Comparison of ENCODE assay signal across 14 cellular contexts in the genomic region with DNA sequence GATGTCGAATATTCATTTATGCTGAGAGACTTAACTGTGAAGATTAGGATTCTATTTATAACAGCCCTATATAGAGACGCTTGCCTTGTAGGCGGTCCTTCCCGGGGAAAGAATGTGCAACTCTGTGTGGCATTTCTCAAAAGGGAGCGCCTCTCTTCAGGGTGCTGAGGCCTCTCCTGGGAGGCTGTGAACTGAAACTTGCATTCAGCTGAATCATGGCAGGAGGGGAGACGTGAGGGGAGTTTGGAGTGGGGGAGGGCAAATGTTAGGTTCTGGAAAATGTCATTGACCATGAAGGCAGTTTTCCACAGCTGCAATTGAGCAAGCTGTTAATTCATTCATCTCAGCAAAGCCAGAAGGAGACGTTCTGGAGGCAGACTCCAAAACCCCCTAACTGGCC.
DNase-seq lines count a peak whose midpoint lies in the region; ATAC-seq and TF ChIP-seq lines count a peak whose summit lies in the region.
"Had no signal": no experiment of that assay in that cellular context is flagged by ENCODE, and none has a peak within 500 bp of the region (broad histone marks: within the 10 kb centered on the region; RNA-seq: fewer than 3 reads in every experiment).

No MANE protein-coding gene starts in this region.

- H3K4me3 Mint-ChIP-seq in HFFc6, result peak overlapping the region; percentile 38
- peak overlapping the region in 3 of 5 experiments; percentile 16 to 58 (median 28) for H3K4me3 Mint-ChIP-seq in brain
- H3K4me3 Mint-ChIP-seq in activated T-cell treated with anti-CD3 and anti-CD28 coated beads, Interleukin-2, amount 50 U/mL, for 72 hours, result no peak overlapping the region
- H3K4me3 Mint-ChIP-seq: CD4-positive, alpha-beta memory T cell; immature natural killer cell had no signal

- peaks cover 6% of the 10 kb centered on the region; the same call in 1 of the 2 replicates for H3K36me3 Mint-ChIP-seq in HFFc6 (ENCODE audit: low read depth)
- no peaks in the 10 kb centered on the region for H3K36me3 Mint-ChIP-seq in brain
- no peaks in the 10 kb centered on the region for H3K36me3 Mint-ChIP-seq in activated T-cell treated with anti-CD3 and anti-CD28 coated beads, Interleukin-2, amount 50 U/mL, for 72 hours (ENCODE audit: insufficient read depth in 2 of 2)
- H3K36me3 Mint-ChIP-seq: CD4-positive, alpha-beta memory T cell had no signal

- no peak overlapping the region for H3K4me3 ChIP-seq in skeletal muscle cell (ENCODE audit: low read depth, low read length)
- H3K4me3 ChIP-seq: stomach had no signal

- peaks cover 36% of the 10 kb centered on the region for H3K4me1 Mint-ChIP-seq in HFFc6 (ENCODE audit: low read depth)
- H3K4me1 Mint-ChIP-seq in brain, result peaks cover 63% of the 10 kb centered on the region
- H3K4me1 Mint-ChIP-seq in activated T-cell treated with anti-CD3 and anti-CD28 coated beads, Interleukin-2, amount 50 U/mL, for 72 hours (ENCODE audit: low read depth), result no peaks in the 10 kb centered on the region
- H3K4me1 Mint-ChIP-seq: CD4-positive, alpha-beta memory T cell; immature natural killer cell had no signal

- TF ChIP-seq CTCF in HFFc6 (IDR thresholded peaks at IDR 0.05), result no peak
- TF ChIP-seq CTCF in brain (conservative IDR thresholded peaks at IDR 0.05), result no peak

- H3K27me3 Mint-ChIP-seq in HFFc6 (ENCODE audit: insufficient read depth) (no peaks in the 10 kb centered on the region), brain (peaks cover 6% of the 10 kb centered on the region)
- peaks cover 4% of the 10 kb centered on the region for H3K27me3 Mint-ChIP-seq in activated T-cell treated with anti-CD3 and anti-CD28 coated beads, Interleukin-2, amount 50 U/mL, for 72 hours (ENCODE audit: low read depth)
- H3K27me3 Mint-ChIP-seq: CD4-positive, alpha-beta memory T cell had no signal

- H3K9me3 Mint-ChIP-seq in HFFc6 (no peaks in the 10 kb centered on the region; the same call in 1 of the 2 replicates), brain (peaks cover 0 to 6% (median 5%) of the 10 kb centered on the region in 5 experiments)
- no peaks in the 10 kb centered on the region for H3K9me3 Mint-ChIP-seq in activated T-cell treated with anti-CD3 and anti-CD28 coated beads, Interleukin-2, amount 50 U/mL, for 72 hours

- H3K27ac Mint-ChIP-seq in HFFc6 (peak overlapping the region; percentile 81), brain (peak overlapping the region in 4 of 5 experiments; percentile 1 to 92 (median 64))
- H3K27ac Mint-ChIP-seq in activated T-cell treated with anti-CD3 and anti-CD28 coated beads, Interleukin-2, amount 50 U/mL, for 72 hours, result no peak overlapping the region
- H3K27ac Mint-ChIP-seq: immature natural killer cell had no signal

- DNase-seq in HFFc6 (peak; percentile 54), kidney glomerular epithelial cell (lab: John Stamatoyannopoulos, UW) (peak; percentile 6), skeletal muscle cell (ENCODE audit: low read depth) (peak; percentile 23)
- DNase-seq in activated T-cell treated with anti-CD3 and anti-CD28 coated beads, Interleukin-2, amount 50 U/mL, for 72 hours, result no peak
- DNase-seq: activated CD4-positive, alpha-beta T cell treated with anti-CD3 and anti-CD28 coated beads for 48 hours; activated T-cell treated with anti-CD3 and anti-CD28 coated beads, Interleukin-2, amount 50 U/mL, for 1 hour; CD4-positive, alpha-beta memory T cell; immature natural killer cell; MV-4-11; stomach had no signal

- no peak for ATAC-seq in activated T-cell treated with anti-CD3 and anti-CD28 coated beads, Interleukin-2, amount 50 U/mL, for 72 hours (replicated peaks in 1 of 2)
- ATAC-seq in HG03135 (IDR thresholded peaks at IDR 0.05; ENCODE audit: unreplicated experiment), result no peak
- ATAC-seq in GM21825 (IDR thresholded peaks at IDR 0.05; ENCODE audit: unreplicated experiment), result no peak
- no peak for ATAC-seq in GM19397 (IDR thresholded peaks at IDR 0.05; ENCODE audit: unreplicated experiment)

Comparison
In these comparisons a context has a peak if more than half of its experiments do, and no peak if none do; other contexts are left out.
1. DNase-seq: peak in HFFc6 (single experiment), kidney glomerular epithelial cell (single experiment) and skeletal muscle cell (single experiment); none in activated T-cell treated with anti-CD3 and anti-CD28 coated beads, Interleukin-2, amount 50 U/mL, for 72 hours (0 of 2).
2. H3K4me3 Mint-ChIP-seq: peak in HFFc6 (single experiment) and brain (3 of 5); none in activated T-cell treated with anti-CD3 and anti-CD28 coated beads, Interleukin-2, amount 50 U/mL, for 72 hours (0 of 2).